ENCODE assay signal across 15 cellular contexts in genomic region chr14:28101992-28102391, GRCh38.
DNase-seq lines count a peak whose midpoint lies in the region.
"Had no signal": no experiment of that assay in that cellular context is flagged by ENCODE, and none has a peak within 500 bp of the region (broad histone marks: within the 10 kb centered on the region; RNA-seq: fewer than 3 reads in every experiment).

No MANE protein-coding gene starts in this region.

- DNase-seq in DMS153 treated with DMSO at 0.1 percent for 48 hours (lab: John Stamatoyannopoulos, UW; ENCODE audit: unreplicated experiment) (peak; percentile 81), NCI-H128 (lab: John Stamatoyannopoulos, UW; ENCODE audit: unreplicated experiment) (peak; percentile 14), NCI-H345 (lab: John Stamatoyannopoulos, UW) (peak; percentile 97), SK-N-DZ (ENCODE audit: low spot score) (peak; percentile 57), cortex of kidney (lab: John Stamatoyannopoulos, UW) (no peak)
- no peak for DNase-seq in effector CD4-positive, alpha-beta T cell
- no peak for DNase-seq in activated CD4-positive, alpha-beta T cell treated with anti-CD3 and anti-CD28 coated beads for 4 hours
- DNase-seq in stimulated activated CD4-positive, alpha-beta T cell treated with anti-CD3 and anti-CD28 coated beads, Interleukin-1b, Interleukin-23, amount 100 ng/mL, for 48 hours: no peak
- DNase-seq: AML-193; central memory CD4-positive, alpha-beta T cell; H9; mammary epithelial cell; naive B cell; Right ventricle myocardium superior; tibial artery had no signal

Comparison
In these comparisons a context has a peak if more than half of its experiments do, and no peak if none do; other contexts are left out.
1. DNase-seq: peak in DMS153 treated with DMSO at 0.1 percent for 48 hours (single experiment), NCI-H128 (single experiment), NCI-H345 (single experiment) and SK-N-DZ (single experiment); none in effector CD4-positive, alpha-beta T cell (single experiment), cortex of kidney (single experiment), activated CD4-positive, alpha-beta T cell treated with anti-CD3 and anti-CD28 coated beads for 4 hours (0 of 2) and stimulated activated CD4-positive, alpha-beta T cell treated with anti-CD3 and anti-CD28 coated beads, Interleukin-1b, Interleukin-23, amount 100 ng/mL, for 48 hours (single experiment).